24 cellular contexts compared by ENCODE assay signal in the genomic region with DNA sequence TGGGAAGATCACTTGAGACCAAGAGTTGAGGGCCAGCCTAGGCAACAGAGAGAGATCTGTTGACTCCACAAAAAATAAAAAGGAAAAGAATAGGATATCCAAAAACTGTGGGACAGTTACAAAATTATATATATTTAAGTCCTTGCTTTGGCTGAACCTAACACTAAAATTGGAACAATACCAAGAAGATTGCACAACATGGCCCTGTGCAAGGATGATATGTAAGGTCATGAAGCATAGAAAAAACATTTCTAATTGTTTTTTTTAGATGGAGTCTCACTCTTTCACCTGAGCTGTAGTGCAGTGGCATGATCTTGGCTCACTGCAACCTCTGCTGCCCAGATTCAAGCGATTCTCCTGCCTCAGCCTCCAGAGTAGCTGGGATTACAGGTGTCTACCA.
A peak's percentile ranks its signal among the peaks of the same experiment; 100 is the strongest.
DNase-seq lines count a peak whose midpoint lies in the region; ATAC-seq and TF ChIP-seq lines count a peak whose summit lies in the region.
"Had no signal": no experiment of that assay in that cellular context is flagged by ENCODE, and none has a peak within 500 bp of the region (broad histone marks: within the 10 kb centered on the region; RNA-seq: fewer than 3 reads in every experiment).

No MANE protein-coding gene starts in this region.

- H3K9ac ChIP-seq in IMR-90 (ENCODE audit: low read depth, low read length) (no peak overlapping the region), mesenchymal stem cell (ENCODE audit: low read length) (no peak overlapping the region)

- H4K20me1 ChIP-seq in IMR-90 (ENCODE audit: insufficient read depth, low read length) = no peaks in the 10 kb centered on the region

- H3K18ac ChIP-seq in IMR-90 (ENCODE audit: low read depth, low read length) = peak overlapping the region; percentile 75; the same call in 1 of the 2 replicates
- H3K18ac ChIP-seq in mesenchymal stem cell (ENCODE audit: low read depth in 1 of 2, low read length in 2 of 2) = no peak overlapping the region

- H3K4me2 ChIP-seq in IMR-90 (ENCODE audit: low read depth, low read length) = no peak overlapping the region
- H3K4me2 ChIP-seq in mesenchymal stem cell (ENCODE audit: low read length, poor library complexity, severe bottlenecking) = no peak overlapping the region

- no peak overlapping the region for H3K14ac ChIP-seq in IMR-90 (replicated peaks; ENCODE audit: low read depth, low read length)
- H3K14ac ChIP-seq in mesenchymal stem cell (ENCODE audit: low read length in 2 of 2) = no peak overlapping the region

- dilution Hi-C loops in IMR-90 (cut with HindIII; ENCODE audit: low sequenced_read_pairs, unreplicated experiment) = no loop called here

- H3K4me3 ChIP-seq in IMR-90 (ENCODE audit: insufficient read depth, low read depth, low read length) = no peak overlapping the region
- no peak overlapping the region for H3K4me3 ChIP-seq in mesenchymal stem cell (ENCODE audit: insufficient read depth in 1 of 2, low read depth in 1 of 2, low read length in 2 of 2)
- no peak overlapping the region for H3K4me3 ChIP-seq in brain microvascular endothelial cell (ENCODE audit: low read depth, low read length)
- H3K4me3 ChIP-seq: stomach, upper lobe of left lung had no signal

- H3K4ac ChIP-seq in IMR-90 (ENCODE audit: low read depth, low read length) (no peak overlapping the region), mesenchymal stem cell (ENCODE audit: low read depth in 1 of 2, low read length in 2 of 2) (no peak overlapping the region)

- POLR2A ChIA-PET in IMR-90 (lab: Charles Lee; ENCODE audit: unreplicated experiment) = no interaction called here

- no peak overlapping the region for H3K27ac Mint-ChIP-seq in stimulated activated effector memory CD8-positive, alpha-beta T cell treated with anti-CD3 and anti-CD28 coated beads, Interleukin-12 subunit alpha, Interleukin-12 subunit beta, amount 100 ng/mL, for 72 hours
- H3K27ac Mint-ChIP-seq: activated CD4-positive, alpha-beta memory T cell treated with anti-CD3 and anti-CD28 coated beads for 36 hours; effector memory CD8-positive, alpha-beta T cell; H9; natural killer cell; T-helper 17 cell had no signal

- no peak for TF ChIP-seq RAD21 in IMR-90 (IDR thresholded peaks at IDR 0.05; ENCODE audit: low read length)

- no peaks in the 10 kb centered on the region for H3K9me3 Mint-ChIP-seq in stimulated activated effector memory CD8-positive, alpha-beta T cell treated with anti-CD3 and anti-CD28 coated beads, Interleukin-12 subunit alpha, Interleukin-12 subunit beta, amount 100 ng/mL, for 72 hours
- H3K9me3 Mint-ChIP-seq: effector memory CD8-positive, alpha-beta T cell had no signal

- TF ChIP-seq CTCF in IMR-90 (conservative IDR thresholded peaks at IDR 0.05; ENCODE audit: low read depth, low read length) (no peak), brain microvascular endothelial cell (IDR thresholded peaks at IDR 0.05; ENCODE audit: low read depth, low read length, missing control alignments) (no peak)

- intact Hi-C loops in IMR-90 (cut with micrococcal nuclease) = no loop called here

- no peak overlapping the region for H2AFZ ChIP-seq in IMR-90 (replicated peaks; ENCODE audit: low read length, poor library complexity)
- no peak overlapping the region for H2AFZ ChIP-seq in mesenchymal stem cell (ENCODE audit: low read depth, low read length)

- H4K91ac ChIP-seq in IMR-90 (ENCODE audit: insufficient read depth, low read depth, low read length) = no peak overlapping the region
- no peak overlapping the region for H4K91ac ChIP-seq in mesenchymal stem cell (ENCODE audit: low read length)

- 0 out of 4 replicates have a peak overlapping the region, but pooled peaks of 1 of the 2 experiments have one; percentile 1 for H4K8ac ChIP-seq in IMR-90 (ENCODE audit: low read depth in 2 of 2, low read length in 2 of 2)
- no peak overlapping the region for H4K8ac ChIP-seq in mesenchymal stem cell (ENCODE audit: low read length)

- no peak overlapping the region for H3K4me3 Mint-ChIP-seq in stimulated activated effector memory CD8-positive, alpha-beta T cell treated with anti-CD3 and anti-CD28 coated beads, Interleukin-12 subunit alpha, Interleukin-12 subunit beta, amount 100 ng/mL, for 72 hours
- H3K4me3 Mint-ChIP-seq: activated CD4-positive, alpha-beta memory T cell treated with anti-CD3 and anti-CD28 coated beads for 36 hours; effector memory CD8-positive, alpha-beta T cell; H9; natural killer cell; T-helper 17 cell had no signal

- H2BK120ac ChIP-seq in IMR-90 (ENCODE audit: low read depth, low read length) (no peak overlapping the region), mesenchymal stem cell (ENCODE audit: low read depth, low read length) (no peak overlapping the region)

- H2BK5ac ChIP-seq in IMR-90 (ENCODE audit: low read depth, low read length, poor library complexity, severe bottlenecking) (no peak overlapping the region), mesenchymal stem cell (ENCODE audit: low read depth, low read length, poor library complexity, severe bottlenecking) (no peak overlapping the region)

- no peak overlapping the region for H4K5ac ChIP-seq in IMR-90 (ENCODE audit: low read depth, low read length)

- no peaks in the 10 kb centered on the region for H3K27me3 ChIP-seq in IMR-90 (ENCODE audit: control insufficient read depth, insufficient read depth, low read length)
- H3K27me3 ChIP-seq in mesenchymal stem cell (ENCODE audit: control insufficient read depth in 1 of 2, insufficient read depth in 1 of 2, low read length in 2 of 2) = no peaks in the 10 kb centered on the region
- H3K27me3 ChIP-seq in brain microvascular endothelial cell (replicated peaks) = no peaks in the 10 kb centered on the region
- H3K27me3 ChIP-seq: stomach, upper lobe of left lung had no signal

- H3K4me1 Mint-ChIP-seq in stimulated activated effector memory CD8-positive, alpha-beta T cell treated with anti-CD3 and anti-CD28 coated beads, Interleukin-12 subunit alpha, Interleukin-12 subunit beta, amount 100 ng/mL, for 72 hours = no peaks in the 10 kb centered on the region
- H3K4me1 Mint-ChIP-seq: H9, T-helper 17 cell had no signal

- peak; percentile 71 for DNase-seq in IMR-90
- DNase-seq in RPMI7951 (ENCODE audit: low read depth) = peak; percentile 25
- DNase-seq in fibroblast of gingiva (ENCODE audit: low read depth) = peak; percentile 63
- peak; percentile 47 for DNase-seq in mesenchymal stem cell
- DNase-seq in stimulated activated effector memory CD8-positive, alpha-beta T cell treated with anti-CD3 and anti-CD28 coated beads, Interleukin-12 subunit alpha, Interleukin-12 subunit beta, amount 100 ng/mL, for 72 hours (ENCODE audit: low spot score in 2 of 2) = no peak
- no peak for DNase-seq in brain microvascular endothelial cell
- DNase-seq in activated CD4-positive, CD25-positive, alpha-beta regulatory T cell (lab: John Stamatoyannopoulos, UW) = no peak
- DNase-seq: activated CD4-positive, alpha-beta memory T cell treated with anti-CD3 and anti-CD28 coated beads for 36 hours; activated naive CD4-positive, alpha-beta T cell treated with Interleukin-2 at 50 U/mL for 16 hours; activated T-cell treated with anti-CD3 and anti-CD28 coated beads for 4 hours; aorta; Caco-2; effector memory CD8-positive, alpha-beta T cell; H9; MM.1S; natural killer cell; NCI-H2029 treated with DMSO at 0.1 percent for 48 hours; NCI-H446; stimulated activated CD4-positive, alpha-beta T cell treated with anti-CD3 and anti-CD28 coated beads, Interleukin-2, amount 100 ng/mL, for 24 hours; stomach; T-helper 17 cell; upper lobe of left lung; WERI-Rb-1 had no signal

- no peak for TF ChIP-seq POLR2A in IMR-90 (IDR thresholded peaks at IDR 0.05; ENCODE audit: low read depth, low read length)

- H2BK12ac ChIP-seq in mesenchymal stem cell (ENCODE audit: low read length in 2 of 2) = no peak overlapping the region

- H2BK20ac ChIP-seq in IMR-90 (ENCODE audit: low read depth, low read length) = no peak overlapping the region

- H3K9me1 ChIP-seq in IMR-90 (ENCODE audit: insufficient read depth, low read length) = peaks cover 2% of the 10 kb centered on the region; the same call in 1 of the 2 replicates

- no peak overlapping the region for H3K56ac ChIP-seq in IMR-90 (ENCODE audit: extremely low read depth, insufficient read depth, low read length)

- H3K36me3 ChIP-seq in IMR-90 (ENCODE audit: control insufficient read depth, insufficient read depth, low read length) = no peaks in the 10 kb centered on the region
- no peaks in the 10 kb centered on the region for H3K36me3 ChIP-seq in mesenchymal stem cell (ENCODE audit: control insufficient read depth in 1 of 2, insufficient read depth in 2 of 2, low read depth in 1 of 2, low read length in 2 of 2)
- H3K36me3 ChIP-seq in brain microvascular endothelial cell (replicated peaks) = no peaks in the 10 kb centered on the region
- H3K36me3 ChIP-seq: stomach, upper lobe of left lung, WERI-Rb-1 had no signal

- H3K79me1 ChIP-seq in IMR-90 (ENCODE audit: low read depth in 1 of 2, low read length in 2 of 2) = peaks cover 0 to 6% of the 10 kb centered on the region in 2 experiments; a peak in 3 of 4 replicates
- peaks cover 4% of the 10 kb centered on the region for H3K79me1 ChIP-seq in mesenchymal stem cell (replicated peaks; ENCODE audit: low read length, poor library complexity, severe bottlenecking)

- no CpG with 5 or more reads among the region's 1 CpG for WGBS in IMR-90 (ENCODE audit: extremely low coverage in 2 of 2, insufficient read length in 1 of 2), 2 experiments
- 100% methylated on average over 1 of the region's 1 CpG for WGBS in mesenchymal stem cell

- H3K27ac ChIP-seq in IMR-90 (ENCODE audit: insufficient read depth, low read length) = peak overlapping the region; percentile 35; the same call in 1 of the 2 replicates
- H3K27ac ChIP-seq in mesenchymal stem cell (ENCODE audit: low read length, poor library complexity, severe bottlenecking) = no peak overlapping the region
- H3K27ac ChIP-seq in brain microvascular endothelial cell = no peak overlapping the region
- H3K27ac ChIP-seq: stomach, upper lobe of left lung, WERI-Rb-1 had no signal

- in situ Hi-C loops in IMR-90 (cut with MboI; ENCODE audit: low sequenced_read_pairs) = no loop called here
- in situ Hi-C loops in brain microvascular endothelial cell (cut with HindIII; ENCODE audit: low pct_ligation_motif_present, low sequenced_read_pairs) = no loop called here

- H2AK9ac ChIP-seq in IMR-90 (replicated peaks; ENCODE audit: low read depth, low read length, poor library complexity) = no peak overlapping the region

- peaks cover 4% of the 10 kb centered on the region for H3K4me1 ChIP-seq in IMR-90 (ENCODE audit: control insufficient read depth, insufficient read depth, low read length)
- no peaks in the 10 kb centered on the region for H3K4me1 ChIP-seq in mesenchymal stem cell (ENCODE audit: control insufficient read depth, insufficient read depth, low read depth, low read length)

- H3K9me3 ChIP-seq in IMR-90 (ENCODE audit: control insufficient read depth, insufficient read depth, low read length) = peaks cover 5% of the 10 kb centered on the region
- peaks cover 9% of the 10 kb centered on the region for H3K9me3 ChIP-seq in mesenchymal stem cell (ENCODE audit: control insufficient read depth, low read length)

- BruUV-seq in IMR-90 (replicated peaks; lab: Mats Ljungman, UMichigan) = no TSS peak

- no peaks in the 10 kb centered on the region for H3K36me3 Mint-ChIP-seq in stimulated activated effector memory CD8-positive, alpha-beta T cell treated with anti-CD3 and anti-CD28 coated beads, Interleukin-12 subunit alpha, Interleukin-12 subunit beta, amount 100 ng/mL, for 72 hours

- no peak overlapping the region for H2BK15ac ChIP-seq in IMR-90 (ENCODE audit: low read depth, low read length)
- H2BK15ac ChIP-seq in mesenchymal stem cell (ENCODE audit: low read depth, poor library complexity, severe bottlenecking) = no peak overlapping the region

- H2AK5ac ChIP-seq in IMR-90 (ENCODE audit: low read depth, low read length) (no peak overlapping the region), mesenchymal stem cell (ENCODE audit: low read length, severe bottlenecking) (no peak overlapping the region)

- H3K23ac ChIP-seq in IMR-90 (ENCODE audit: low read depth, low read length) = no peak overlapping the region; the same call in 1 of the 2 replicates
- H3K23ac ChIP-seq in mesenchymal stem cell (ENCODE audit: low read length in 2 of 2) = no peak overlapping the region

- CTCF ChIA-PET in IMR-90 (lab: Yijun Ruan, JAX) = no interaction called here

- no peak; the same call in none of the 2 replicates for ATAC-seq in IMR-90 (ENCODE audit: low read depth)
- no peak for ATAC-seq in stimulated activated effector memory CD8-positive, alpha-beta T cell treated with anti-CD3 and anti-CD28 coated beads, Interleukin-12 subunit alpha, Interleukin-12 subunit beta, amount 100 ng/mL, for 72 hours
- ATAC-seq in HG03108 (IDR thresholded peaks at IDR 0.05; ENCODE audit: unreplicated experiment) = no peak
- ATAC-seq: effector memory CD8-positive, alpha-beta T cell; natural killer cell; T-helper 17 cell had no signal

Comparison
In these comparisons a context has a peak if more than half of its experiments do, and no peak if none do; other contexts are left out.
1. DNase-seq: peak in IMR-90 (single experiment), RPMI7951 (single experiment), fibroblast of gingiva (single experiment) and mesenchymal stem cell (single experiment); none in stimulated activated effector memory CD8-positive, alpha-beta T cell treated with anti-CD3 and anti-CD28 coated beads, Interleukin-12 subunit alpha, Interleukin-12 subunit beta, amount 100 ng/mL, for 72 hours (0 of 2), brain microvascular endothelial cell (single experiment) and activated CD4-positive, CD25-positive, alpha-beta regulatory T cell (0 of 4).